In the genomic region with DNA sequence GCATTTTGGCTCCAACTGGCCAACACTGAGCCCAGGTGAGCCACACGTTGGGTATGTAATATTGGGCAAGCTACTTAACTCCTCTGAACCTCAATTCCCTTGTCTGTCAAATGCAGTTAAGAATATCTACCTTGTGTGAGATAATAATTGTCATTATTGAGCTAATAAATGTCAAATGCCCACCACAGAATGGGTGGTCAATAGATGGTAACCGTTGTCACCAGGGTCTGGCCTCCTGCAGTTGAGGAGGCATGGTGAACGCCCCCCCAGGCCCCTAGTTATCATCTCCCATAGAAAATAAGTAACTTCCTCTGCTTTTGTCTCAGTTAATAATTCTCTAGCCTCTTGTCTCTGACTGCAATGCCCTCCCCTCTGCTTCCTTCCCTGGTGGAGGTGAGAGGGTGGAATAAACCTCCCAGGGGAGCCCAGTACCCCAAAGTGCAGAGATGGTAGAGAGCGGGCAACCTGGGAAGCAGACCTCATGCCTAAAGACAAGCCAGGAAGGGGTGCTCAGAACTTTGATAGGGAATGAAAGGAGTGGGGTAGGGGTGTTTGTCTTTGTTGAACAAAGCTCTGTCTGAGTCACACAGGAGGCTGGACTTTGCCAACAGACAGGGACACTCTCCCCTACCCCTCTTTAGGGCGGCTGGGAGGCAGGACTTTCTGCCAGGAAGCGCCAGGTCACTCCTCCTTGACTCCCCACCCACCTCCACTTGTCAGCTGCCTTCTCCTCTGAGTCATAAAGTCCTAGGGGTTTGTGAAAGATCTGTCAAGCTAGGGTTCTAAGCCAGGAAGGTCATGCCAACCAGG, we compare ENCODE assay signal across 10 cellular contexts. TPM values are rescaled to one million over a fixed set of nuclear protein-coding genes. Genes with fewer than 3 reads are reported as not detected.
A peak's percentile ranks its signal among the peaks of the same experiment; 100 is the strongest.
DNase-seq lines count a peak whose midpoint lies in the region; ATAC-seq and TF ChIP-seq lines count a peak whose summit lies in the region.
"Had no signal": no experiment of that assay in that cellular context is flagged by ENCODE, and none has a peak within 500 bp of the region (broad histone marks: within the 10 kb centered on the region; RNA-seq: fewer than 3 reads in every experiment).

No MANE protein-coding gene starts in this region.

- intact Hi-C loops in upper lobe of right lung (cut with DNase I) (no loop called here), prostate gland (cut with DNase I) (no loop called here)

- H3K4me3 Mint-ChIP-seq in activated naive CD8-positive, alpha-beta T cell: no peak overlapping the region
- no peak overlapping the region for H3K4me3 Mint-ChIP-seq in activated naive CD8-positive, alpha-beta T cell treated with anti-CD3 and anti-CD28 coated beads for 36 hours

- H3K27me3 ChIP-seq in upper lobe of right lung: no peaks in the 10 kb centered on the region
- no peaks in the 10 kb centered on the region for H3K27me3 ChIP-seq in prostate gland (replicated peaks; ENCODE audit: insufficient read depth)

- H3K9me3 ChIP-seq in upper lobe of right lung (no peaks in the 10 kb centered on the region), prostate gland (no peaks in the 10 kb centered on the region)

- H3K27ac ChIP-seq in upper lobe of right lung (no peak overlapping the region), prostate gland (no peak overlapping the region)

- H3K4me1 Mint-ChIP-seq in activated naive CD8-positive, alpha-beta T cell (ENCODE audit: low read depth): no peaks in the 10 kb centered on the region
- H3K4me1 Mint-ChIP-seq in activated naive CD8-positive, alpha-beta T cell treated with anti-CD3 and anti-CD28 coated beads for 36 hours: peaks cover 5% of the 10 kb centered on the region

- H3K4me3 ChIP-seq in upper lobe of right lung (no peak overlapping the region), prostate gland (no peak overlapping the region)

- ATAC-seq in upper lobe of right lung: peak; percentile 61

- no peak for TF ChIP-seq CTCF in upper lobe of right lung (IDR thresholded peaks at IDR 0.05)
- TF ChIP-seq CTCF in prostate gland (IDR thresholded peaks at IDR 0.05): no peak

- H3K36me3 ChIP-seq in upper lobe of right lung (no peaks in the 10 kb centered on the region), prostate gland (no peaks in the 10 kb centered on the region)

- 56% methylated on average over 6 of the region's 6 CpGs for WGBS in prostate gland

- H3K36me3 Mint-ChIP-seq in activated naive CD8-positive, alpha-beta T cell: peaks cover 2% of the 10 kb centered on the region
- no peaks in the 10 kb centered on the region for H3K36me3 Mint-ChIP-seq in activated naive CD8-positive, alpha-beta T cell treated with anti-CD3 and anti-CD28 coated beads for 36 hours

- TF ChIP-seq POLR2A in prostate gland (IDR thresholded peaks at IDR 0.05): no peak

- H3K27me3 Mint-ChIP-seq in activated naive CD8-positive, alpha-beta T cell: no peaks in the 10 kb centered on the region
- no peaks in the 10 kb centered on the region for H3K27me3 Mint-ChIP-seq in activated naive CD8-positive, alpha-beta T cell treated with anti-CD3 and anti-CD28 coated beads for 36 hours

- H3K27ac Mint-ChIP-seq in activated naive CD8-positive, alpha-beta T cell: peak overlapping the region; percentile 46
- H3K27ac Mint-ChIP-seq in activated naive CD8-positive, alpha-beta T cell treated with anti-CD3 and anti-CD28 coated beads for 36 hours: no peak overlapping the region

- no peaks in the 10 kb centered on the region for H3K9me3 Mint-ChIP-seq in activated naive CD8-positive, alpha-beta T cell (ENCODE audit: low read depth)
- H3K9me3 Mint-ChIP-seq in activated naive CD8-positive, alpha-beta T cell treated with anti-CD3 and anti-CD28 coated beads for 36 hours: no peaks in the 10 kb centered on the region

- H3K4me1 ChIP-seq in upper lobe of right lung: no peaks in the 10 kb centered on the region
- no peaks in the 10 kb centered on the region for H3K4me1 ChIP-seq in prostate gland (replicated peaks)

- no peak for DNase-seq in activated naive CD8-positive, alpha-beta T cell treated with anti-CD3 and anti-CD28 coated beads for 36 hours
- DNase-seq in SW480 (ENCODE audit: low spot score) (peak; percentile 69), iris pigment epithelial cell (ENCODE audit: low read depth) (peak; percentile 18), upper lobe of right lung (peak; percentile 73), prostate gland (ENCODE audit: low spot score) (no peak), nucleus accumbens (lab: John Stamatoyannopoulos, UW) (no peak), superior temporal gyrus (ENCODE audit: extremely low spot score) (no peak)
- DNase-seq: activated CD8-positive, alpha-beta memory T cell treated with anti-CD3 and anti-CD28 coated beads, Interleukin-2, amount 50 U/mL, for 4 hours; NCI-H345 had no signal

RNA-seq across cellular contexts. Expression of gene UNC5CL, which starts 1.3 kb away (rescaled TPM):
- 1 to 10 TPM; 1.3 to 1.7 TPM for total RNA-seq in activated naive CD8-positive, alpha-beta T cell treated with anti-CD3 and anti-CD28 coated beads for 36 hours
- 1.4 TPM for total RNA-seq in upper lobe of right lung
- 1 to 10 TPM in 1 of 2 donors, under 1 TPM in 1; 0.46 to 1.6 TPM for total RNA-seq in prostate gland

RNA-seq across cellular contexts. Expression of gene TSPO2, which starts 2.0 kb away (rescaled TPM):
- total RNA-seq in activated naive CD8-positive, alpha-beta T cell treated with anti-CD3 and anti-CD28 coated beads for 36 hours: not detected
- total RNA-seq in upper lobe of right lung: not detected
- total RNA-seq in prostate gland: not detected

RNA-seq across cellular contexts. Expression of gene APOBEC2, which starts 12.7 kb away (rescaled TPM):
- total RNA-seq in activated naive CD8-positive, alpha-beta T cell treated with anti-CD3 and anti-CD28 coated beads for 36 hours: not detected
- total RNA-seq in upper lobe of right lung: not detected
- total RNA-seq in prostate gland: 1 to 10 TPM in 1 of 2 donors, not detected in 1; 2.0 TPM

RNA-seq across cellular contexts. Expression of gene OARD1, which starts 31.9 kb away (rescaled TPM):
- 10 to 100 TPM; 43.7 to 44.2 TPM for total RNA-seq in activated naive CD8-positive, alpha-beta T cell treated with anti-CD3 and anti-CD28 coated beads for 36 hours
- total RNA-seq in upper lobe of right lung (22.1 TPM), prostate gland (10 to 100 TPM; 22.9 to 27.2 TPM)

RNA-seq across cellular contexts. Expression of gene NFYA, which starts 32.5 kb away (rescaled TPM):
- 10 to 100 TPM; 24.5 to 25.4 TPM for total RNA-seq in activated naive CD8-positive, alpha-beta T cell treated with anti-CD3 and anti-CD28 coated beads for 36 hours
- 23.9 TPM for total RNA-seq in upper lobe of right lung
- 10 to 100 TPM; 23.1 to 48.3 TPM for total RNA-seq in prostate gland

Comparison
In these comparisons a context has a peak if more than half of its experiments do, and no peak if none do; other contexts are left out.
1. DNase-seq: peak in SW480 (single experiment), iris pigment epithelial cell (single experiment) and upper lobe of right lung (single experiment); none in activated naive CD8-positive, alpha-beta T cell treated with anti-CD3 and anti-CD28 coated beads for 36 hours (single experiment), prostate gland (single experiment), nucleus accumbens (0 of 56) and superior temporal gyrus (single experiment).